In the genomic region with DNA sequence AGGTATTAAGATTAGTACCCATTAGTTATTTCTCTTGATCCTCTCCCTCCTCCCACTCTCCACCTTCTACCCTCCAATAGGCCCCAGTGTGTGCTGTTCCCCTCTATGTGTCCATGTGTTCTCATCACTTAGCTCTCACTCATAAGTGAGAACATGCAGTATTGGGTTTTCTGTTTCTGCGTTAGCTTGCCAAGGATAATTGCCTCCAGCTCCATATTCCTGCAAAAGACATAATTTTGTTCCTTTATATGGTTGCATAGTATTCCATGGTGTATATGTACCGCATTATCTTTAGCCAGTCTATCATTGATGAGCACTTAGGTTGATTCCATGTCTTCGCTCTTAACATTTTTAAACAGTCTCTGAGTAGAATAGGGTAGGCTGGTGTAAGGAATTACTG, we compare ENCODE assay signal across 17 cellular contexts. TPM values are rescaled to one million over a fixed set of nuclear protein-coding genes. Genes with fewer than 3 reads are reported as not detected.
DNase-seq lines count a peak whose midpoint lies in the region; TF ChIP-seq lines count a peak whose summit lies in the region.
"Had no signal": no experiment of that assay in that cellular context is flagged by ENCODE, and none has a peak within 500 bp of the region (broad histone marks: within the 10 kb centered on the region; RNA-seq: fewer than 3 reads in every experiment).

No MANE protein-coding gene starts in this region.

- no peaks in the 10 kb centered on the region for H3F3A ChIP-seq in PC-9 (ENCODE audit: insufficient read depth, low read depth)

- H3K4me3 Mint-ChIP-seq in activated CD4-positive, alpha-beta T cell treated with anti-CD3 and anti-CD28 coated beads, Interleukin-2, amount 10 ng/mL, durations not matched to agents 24 days and 14 days, result peak overlapping the region; percentile 42
- H3K4me3 Mint-ChIP-seq in brain (peak overlapping the region; percentile 65 to 79 (median 76)), neural crest cell (peak overlapping the region; percentile 49)

- BruUV-seq in PC-9 (replicated peaks; lab: Mats Ljungman, UMichigan), result no TSS peak

- H4K20me1 ChIP-seq in PC-9 (ENCODE audit: insufficient read depth) (no peaks in the 10 kb centered on the region), osteoblast (ENCODE audit: insufficient read depth, low read length) (no peaks in the 10 kb centered on the region)

- DNase-seq in activated CD4-positive, alpha-beta T cell treated with anti-CD3 and anti-CD28 coated beads, Interleukin-2, amount 10 ng/mL, durations not matched to agents 24 days and 14 days, result no peak
- DNase-seq in activated CD4-positive, alpha-beta T cell treated with anti-CD3 and anti-CD28 coated beads, Interleukin-2, amount 50 U/mL, for 4 hours, result no peak
- DNase-seq in PC-9, result no peak
- no peak for DNase-seq in neural crest cell (ENCODE audit: low read depth, low spot score)
- no peak for DNase-seq in HuH-7 (ENCODE audit: low spot score)
- no peak for DNase-seq in NCI-H146 (lab: John Stamatoyannopoulos, UW)
- DNase-seq in osteoblast (ENCODE audit: insufficient read length, low spot score, missing footprints), result no peak
- DNase-seq: activated CD4-positive, CD25-positive, alpha-beta regulatory T cell treated with anti-CD3 and anti-CD28 coated beads, Interleukin-2, amount 50 U/mL, for 72 hours; activated CD8-positive, alpha-beta memory T cell treated with anti-CD3 and anti-CD28 coated beads for 24 hours; brain microvascular endothelial cell; IMR-90; mammary epithelial cell; stimulated activated CD4-positive, alpha-beta T cell treated with anti-CD3 and anti-CD28 coated beads, Interleukin-1b, Interleukin-23, amount 100 ng/mL, for 48 hours; stimulated activated naive CD8-positive, alpha-beta T cell treated with anti-CD3 and anti-CD28 coated beads, Interleukin-15, Interleukin-2, amounts not matched to agents 100 U/mL and 50 U/mL, for 24 hours had no signal

- peaks cover 10% of the 10 kb centered on the region; the same call in 1 of the 2 replicates for H3K4me1 ChIP-seq in PC-9 (replicated peaks; ENCODE audit: insufficient read depth)
- no peaks in the 10 kb centered on the region for H3K4me1 ChIP-seq in osteoblast (ENCODE audit: insufficient read depth, low read length)
- H3K4me1 ChIP-seq: gastrocnemius medialis had no signal

- no peaks in the 10 kb centered on the region for H3K27me3 ChIP-seq in PC-9 (ENCODE audit: insufficient read depth, low read depth)
- H3K27me3 ChIP-seq in osteoblast (ENCODE audit: insufficient read depth, low read length), result peaks cover 10% of the 10 kb centered on the region
- H3K27me3 ChIP-seq: brain microvascular endothelial cell, gastrocnemius medialis had no signal

- no peaks in the 10 kb centered on the region for H3K9me2 ChIP-seq in PC-9 (ENCODE audit: insufficient read depth)

- 0 out of 2 replicates have a peak overlapping the region, but pooled peaks have one; percentile 64 for H3K4me2 ChIP-seq in PC-9
- H3K4me2 ChIP-seq in osteoblast (ENCODE audit: insufficient read depth, low read length), result no peak overlapping the region

- H3K79me2 ChIP-seq in PC-9 (ENCODE audit: low read depth) (peaks cover 6% of the 10 kb centered on the region), osteoblast (ENCODE audit: insufficient read depth, low read length) (no peaks in the 10 kb centered on the region)

- no peak for TF ChIP-seq CTCF in PC-9 (conservative IDR thresholded peaks at IDR 0.05)
- TF ChIP-seq CTCF in brain (conservative IDR thresholded peaks at IDR 0.05), result no peak
- no peak for TF ChIP-seq CTCF in neural crest cell (conservative IDR thresholded peaks at IDR 0.05)
- TF ChIP-seq CTCF in osteoblast (IDR thresholded peaks at IDR 0.05; ENCODE audit: extremely low read depth, low read depth, low read length), result no peak

- H2AFZ ChIP-seq in PC-9, result no peak overlapping the region
- no peak overlapping the region for H2AFZ ChIP-seq in osteoblast (ENCODE audit: low read length)

- no peaks in the 10 kb centered on the region for H3K36me3 Mint-ChIP-seq in activated CD4-positive, alpha-beta T cell treated with anti-CD3 and anti-CD28 coated beads, Interleukin-2, amount 10 ng/mL, durations not matched to agents 24 days and 14 days (ENCODE audit: low read depth)
- no peaks in the 10 kb centered on the region for H3K36me3 Mint-ChIP-seq in brain
- no peaks in the 10 kb centered on the region for H3K36me3 Mint-ChIP-seq in neural crest cell (ENCODE audit: low read depth)

- CTCF ChIA-PET in PC-9 (lab: Charles Lee), result interaction anchor here (0.6 kb wide), 1 partner anchor 28 kb away, joined by 3 read pairs; no protein-coding TSS in a partner anchor

- no peak overlapping the region for H3K27ac ChIP-seq in PC-9
- H3K27ac ChIP-seq in osteoblast (ENCODE audit: low read depth, low read length), result no peak overlapping the region
- H3K27ac ChIP-seq: brain microvascular endothelial cell, gastrocnemius medialis, thoracic aorta had no signal

- no peak overlapping the region for H3K27ac Mint-ChIP-seq in activated CD4-positive, alpha-beta T cell treated with anti-CD3 and anti-CD28 coated beads, Interleukin-2, amount 10 ng/mL, durations not matched to agents 24 days and 14 days
- no peak overlapping the region for H3K27ac Mint-ChIP-seq in brain
- no peak overlapping the region for H3K27ac Mint-ChIP-seq in neural crest cell (ENCODE audit: unreplicated experiment)

- H3K27me3 Mint-ChIP-seq in activated CD4-positive, alpha-beta T cell treated with anti-CD3 and anti-CD28 coated beads, Interleukin-2, amount 10 ng/mL, durations not matched to agents 24 days and 14 days, result peaks cover 14% of the 10 kb centered on the region
- H3K27me3 Mint-ChIP-seq in brain, result peaks cover 11% of the 10 kb centered on the region
- H3K27me3 Mint-ChIP-seq in neural crest cell (ENCODE audit: low read depth), result peaks cover 5% of the 10 kb centered on the region

- POLR2A ChIA-PET in PC-9 (lab: Charles Lee; ENCODE audit: unreplicated experiment), result no interaction called here

- H3K4me3 ChIP-seq in PC-9, result no peak overlapping the region
- no peak overlapping the region for H3K4me3 ChIP-seq in osteoblast (ENCODE audit: insufficient read depth, low read length)

- H3K36me3 ChIP-seq in PC-9 (ENCODE audit: low read depth) (peaks cover 8% of the 10 kb centered on the region; the same call in 1 of the 2 replicates), osteoblast (ENCODE audit: insufficient read depth, low read length) (no peaks in the 10 kb centered on the region)
- H3K36me3 ChIP-seq: brain microvascular endothelial cell, gastrocnemius medialis, thoracic aorta had no signal

- no peaks in the 10 kb centered on the region for H3K9me3 Mint-ChIP-seq in activated CD4-positive, alpha-beta T cell treated with anti-CD3 and anti-CD28 coated beads, Interleukin-2, amount 10 ng/mL, durations not matched to agents 24 days and 14 days
- H3K9me3 Mint-ChIP-seq in brain (peaks cover 0 to 8% (median 0%) of the 10 kb centered on the region in 5 experiments), neural crest cell (no peaks in the 10 kb centered on the region)

- intact Hi-C loops in activated CD4-positive, alpha-beta T cell treated with anti-CD3 and anti-CD28 coated beads, Interleukin-2, amount 10 ng/mL, durations not matched to agents 24 days and 14 days (cut with micrococcal nuclease), result no loop called here
- intact Hi-C loops in PC-9 (cut with micrococcal nuclease; ENCODE audit: unreplicated experiment), result no loop called here

- H3K9me3 ChIP-seq in PC-9 (ENCODE audit: insufficient read depth, low read depth) (no peaks in the 10 kb centered on the region), osteoblast (ENCODE audit: low read depth, low read length) (no peaks in the 10 kb centered on the region)
- H3K9me3 ChIP-seq: gastrocnemius medialis, thoracic aorta had no signal

- H3K4me1 Mint-ChIP-seq in activated CD4-positive, alpha-beta T cell treated with anti-CD3 and anti-CD28 coated beads, Interleukin-2, amount 10 ng/mL, durations not matched to agents 24 days and 14 days, result peaks cover 2% of the 10 kb centered on the region
- H3K4me1 Mint-ChIP-seq in brain (peaks cover 13% of the 10 kb centered on the region), neural crest cell (no peaks in the 10 kb centered on the region)

RNA-seq across cellular contexts. Expression of gene ANKEF1, which starts 0.9 kb away (rescaled TPM):
- total RNA-seq in activated CD4-positive, alpha-beta T cell treated with anti-CD3 and anti-CD28 coated beads, Interleukin-2, amount 10 ng/mL, durations not matched to agents 24 days and 14 days, result 0.24 and 0.58 TPM in 2 replicates
- 9.5 and 11.1 TPM in 2 replicates for total RNA-seq in PC-9 (2021)
- 5.1 TPM for polyA plus RNA-seq in brain (ENCODE audit: insufficient read depth, low read depth, low replicate concordance)
- total RNA-seq in neural crest cell, result 3.7 and 3.8 TPM in 2 replicates
- 2.1 and 2.5 TPM in 2 replicates for total RNA-seq in osteoblast
